Comparison of ENCODE assay signal across 10 cellular contexts in the genomic region with DNA sequence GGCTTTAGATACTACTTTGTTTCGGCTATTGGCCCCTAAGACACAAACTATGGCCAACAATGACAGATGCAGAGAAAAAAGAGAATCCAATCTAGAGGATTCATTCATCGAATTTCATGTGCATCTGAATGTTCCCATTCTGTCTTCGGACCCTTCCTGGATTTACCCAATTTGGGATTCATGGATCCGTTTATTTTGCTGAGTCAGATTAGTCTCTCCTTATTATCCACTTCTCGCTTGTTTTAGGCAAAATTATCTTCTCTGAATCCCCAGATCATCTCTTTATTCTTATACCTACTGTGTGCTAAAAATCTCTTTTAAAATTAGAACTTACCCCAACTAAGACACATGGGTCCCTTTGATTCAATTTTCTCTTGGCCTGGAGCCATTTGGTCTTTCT. TPM values are rescaled to one million over a fixed set of nuclear protein-coding genes. Genes with fewer than 3 reads are reported as not detected.
"Had no signal": no experiment of that assay in that cellular context is flagged by ENCODE, and none has a peak within 500 bp of the region (broad histone marks: within the 10 kb centered on the region; RNA-seq: fewer than 3 reads in every experiment).

No MANE protein-coding gene starts in this region.

- DNase-seq: HCEC 1CT, Karpas-422, KBM-7 had no signal

- H3K27ac ChIP-seq: KMS-11 had no signal

- H3K27ac Mint-ChIP-seq: GM23338, H9 had no signal

- H3K4me1 Mint-ChIP-seq: GM23338, H9 had no signal

- H3K9ac ChIP-seq: KMS-11 had no signal

- H3K4me3 ChIP-seq: GM23338 had no signal

- ATAC-seq: GM23338 had no signal

- H3K4me3 Mint-ChIP-seq: GM23338, H9 had no signal

- H3K4me2 ChIP-seq: GM23338, KMS-11 had no signal

- FAIRE-seq: H1, H54, HTR-8/SVneo had no signal

- H2AFZ ChIP-seq: GM23338 had no signal

RNA-seq across cellular contexts. Expression of a gene that starts 54.5 kb away (rescaled TPM):
- total RNA-seq: GM23338, H1, H9, HT-29 had no signal
- polyA plus RNA-seq: GM23338 had no signal
